27 cellular contexts compared by ENCODE assay signal in the genomic region with DNA sequence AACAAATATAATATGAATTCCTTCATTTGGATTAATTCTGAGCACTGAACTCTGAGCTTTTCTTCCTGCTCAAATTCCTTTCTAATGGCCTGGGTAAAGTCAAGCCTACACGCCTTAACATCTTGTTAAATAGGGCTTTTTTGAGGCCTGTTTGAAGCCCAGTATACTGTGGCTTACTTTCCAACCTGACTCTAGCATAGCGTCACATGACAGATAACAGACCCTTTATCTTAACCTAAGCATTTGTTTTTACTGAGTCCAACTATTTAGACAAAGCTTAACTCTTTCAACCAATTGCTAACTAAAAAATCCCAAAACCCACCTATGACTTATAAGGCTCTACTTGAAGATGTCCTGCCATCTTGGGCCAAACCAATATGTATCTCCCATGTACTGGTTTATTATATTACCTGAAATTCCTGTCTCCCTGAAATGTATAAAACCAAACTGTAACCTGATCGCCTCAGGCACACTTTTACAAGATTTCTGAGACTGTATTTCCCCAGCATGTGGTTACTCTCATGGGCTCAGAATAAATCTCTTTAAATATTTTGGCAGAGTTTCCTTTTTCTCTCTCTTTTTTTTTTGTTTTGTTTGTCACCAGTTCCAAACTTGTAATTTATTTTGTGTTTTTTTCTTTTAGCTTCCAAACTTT.
DNase-seq lines count a peak whose midpoint lies in the region; ATAC-seq and TF ChIP-seq lines count a peak whose summit lies in the region.
"Had no signal": no experiment of that assay in that cellular context is flagged by ENCODE, and none has a peak within 500 bp of the region (broad histone marks: within the 10 kb centered on the region; RNA-seq: fewer than 3 reads in every experiment).

No MANE protein-coding gene starts in this region.

- TF ChIP-seq CTCF in A673 (conservative IDR thresholded peaks at IDR 0.05; ENCODE audit: low read depth, low read length) (no peak), HEK293 (tag by site-specific recombination; IDR thresholded peaks at IDR 0.05) (no peak), dorsolateral prefrontal cortex (IDR thresholded peaks at IDR 0.05 in 54 of 56, conservative IDR thresholded peaks at IDR 0.05 in 2 of 56; ENCODE audit: low read depth in 1 of 56, partially characterized antibody in 56 of 56) (no peak)

- H3K4me3 ChIP-seq in A673 (ENCODE audit: low read depth, low read length, poor library complexity, severe bottlenecking) = no peak overlapping the region
- no peak overlapping the region for H3K4me3 ChIP-seq in HEK293 (ENCODE audit: low read depth, low read length)
- H3K4me3 ChIP-seq in dorsolateral prefrontal cortex = no peak overlapping the region
- H3K4me3 ChIP-seq: A549; BLaER1 treated with 17β-estradiol and CSF1 and Interleukin-3, amounts not matched to agents 10 nM and 100 nM; heart right ventricle had no signal

- CTCF ChIA-PET in A673 (lab: Charles Lee) = no interaction called here
- CTCF ChIA-PET in HEK293 (lab: Yijun Ruan, JAX) = no interaction called here

- peak; percentile 17 for DNase-seq in A673 (ENCODE audit: low spot score)
- peak; percentile 36 for DNase-seq in OCI-M1 (lab: John Stamatoyannopoulos, UW)
- DNase-seq in epithelial cell of prostate (ENCODE audit: low read depth, low spot score) = peak; percentile 26
- no peak for DNase-seq in dorsolateral prefrontal cortex
- DNase-seq in occipital lobe (lab: John Stamatoyannopoulos, UW) = no peak
- DNase-seq in NCI-H774 (lab: John Stamatoyannopoulos, UW) = no peak
- DNase-seq: activated CD4-positive, alpha-beta T cell treated with anti-CD3 and anti-CD28 coated beads, Interleukin-2, amount 50 U/mL, for 4 hours; activated CD8-positive, alpha-beta memory T cell treated with anti-CD3 and anti-CD28 coated beads, Interleukin-2, amount 50 U/mL, for 48 hours; anterior cingulate cortex; EL; heart right ventricle; left cardiac atrium; mesenchymal stem cell; MV-4-11; NCI-H1694; NCI-H345; Right ventricle myocardium superior; stimulated activated CD4-positive, alpha-beta T cell treated with anti-CD3 and anti-CD28 coated beads, Interleukin-2, amount 100 ng/mL, for 48 hours; substantia nigra; T-helper 9 cell had no signal

- ATAC-seq in GM19467 (IDR thresholded peaks at IDR 0.05; ENCODE audit: unreplicated experiment) = no peak
- ATAC-seq: A549; activated T-helper 17 cell treated with anti-CD3 and anti-CD28 coated beads, Interleukin-2, amount 50 U/mL, for 72 hours; HCT116; heart right ventricle; left cardiac atrium; stimulated activated effector memory CD8-positive, alpha-beta T cell treated with anti-CD3 and anti-CD28 coated beads, Interleukin-12 subunit alpha, Interleukin-12 subunit beta, amount 100 ng/mL, for 72 hours had no signal

- intact Hi-C loops in A673 (cut with micrococcal nuclease; ENCODE audit: unreplicated experiment) = no loop called here
- intact Hi-C loops in dorsolateral prefrontal cortex (cut with DNase I) = no loop called here

- BruUV-seq in A673 (replicated peaks; lab: Mats Ljungman, UMichigan) = no TSS peak

- H3K9me3 ChIP-seq in A673 (ENCODE audit: low read depth, low read length, poor library complexity, severe bottlenecking) (no peaks in the 10 kb centered on the region), HEK293 (ENCODE audit: control insufficient read depth, insufficient read depth, low read depth, low read length) (no peaks in the 10 kb centered on the region)
- H3K9me3 ChIP-seq: A549; BLaER1 treated with 17β-estradiol and CSF1 and Interleukin-3, amounts not matched to agents 10 nM and 100 nM; heart right ventricle had no signal

- POLR2A ChIA-PET in A673 (lab: Charles Lee; ENCODE audit: low non-redundant PET) (no interaction called here), HEK293 (lab: Yijun Ruan, JAX) (no interaction called here)

- no peaks in the 10 kb centered on the region for H3K36me3 ChIP-seq in A673 (ENCODE audit: insufficient read depth, low read length, poor library complexity, severe bottlenecking)
- no peaks in the 10 kb centered on the region for H3K36me3 ChIP-seq in HEK293 (ENCODE audit: control insufficient read depth in 2 of 2, insufficient read depth in 1 of 2, low read length in 2 of 2)
- H3K36me3 ChIP-seq: BLaER1 treated with 17β-estradiol and CSF1 and Interleukin-3, amounts not matched to agents 10 nM and 100 nM; heart right ventricle had no signal

- H3K4me1 ChIP-seq in A673 (ENCODE audit: insufficient read depth, low read length, poor library complexity, severe bottlenecking) (no peaks in the 10 kb centered on the region), HEK293 (ENCODE audit: control insufficient read depth, insufficient read depth, low read length) (peaks cover 3% of the 10 kb centered on the region)
- H3K4me1 ChIP-seq: A549, heart right ventricle had no signal

- H3K27me3 ChIP-seq in A673 (replicated peaks; ENCODE audit: insufficient read depth, low read depth, low read length, poor library complexity) = no peaks in the 10 kb centered on the region
- no peaks in the 10 kb centered on the region for H3K27me3 ChIP-seq in dorsolateral prefrontal cortex
- H3K27me3 ChIP-seq: BLaER1 treated with 17β-estradiol and CSF1 and Interleukin-3, amounts not matched to agents 10 nM and 100 nM; heart right ventricle had no signal

- H3K27ac ChIP-seq in A673 (ENCODE audit: low read depth, low read length, poor library complexity, severe bottlenecking) (no peak overlapping the region), HEK293 (ENCODE audit: extremely low read depth, low read depth, low read length) (no peak overlapping the region), epithelial cell of prostate (no peak overlapping the region), dorsolateral prefrontal cortex (no peak overlapping the region)
- H3K27ac ChIP-seq: A549; BLaER1 treated with 17β-estradiol and CSF1 and Interleukin-3, amounts not matched to agents 10 nM and 100 nM; heart right ventricle had no signal

TF ChIP-seq in HEK293, 187 proteins besides CTCF, POLR2A, EP300 and RAD21 (continues in another document):
- no peak for TF ChIP-seq ZNF174 (tag by site-specific recombination; IDR thresholded peaks at IDR 0.05)
- TF ChIP-seq ZNF843 (tag by site-specific recombination; IDR thresholded peaks at IDR 0.05) = 0 out of 2 replicates have a peak, but pooled peaks have one; percentile 45
- TF ChIP-seq ZSCAN23 (tag by site-specific recombination; IDR thresholded peaks at IDR 0.05) = no peak
- no peak for TF ChIP-seq ZNF558 (tag by site-specific recombination; IDR thresholded peaks at IDR 0.05)
- TF ChIP-seq PRDM6 (tag by site-specific recombination; IDR thresholded peaks at IDR 0.05) = 0 out of 2 replicates have a peak, but pooled peaks have one; percentile 53
- peak; percentile 81 for TF ChIP-seq FEZF1 (tag by site-specific recombination; IDR thresholded peaks at IDR 0.05)
- TF ChIP-seq ZNF416 (tag by site-specific recombination; IDR thresholded peaks at IDR 0.05) = no peak
- no peak for TF ChIP-seq WT1 (tag by site-specific recombination; IDR thresholded peaks at IDR 0.05)
- 0 out of 2 replicates have a peak, but pooled peaks have one; percentile 5 for TF ChIP-seq ATF2 (tag by site-specific recombination; IDR thresholded peaks at IDR 0.05; ENCODE audit: low read depth)
- TF ChIP-seq SALL2 (tag by site-specific recombination; IDR thresholded peaks at IDR 0.05; ENCODE audit: borderline replicate concordance) = no peak
- TF ChIP-seq TRIM28 (IDR thresholded peaks at IDR 0.05; ENCODE audit: borderline replicate concordance, low read length) = peak; percentile 52; the same call in 1 of the 2 replicates

Comparison
In these comparisons a context has a peak if more than half of its experiments do, and no peak if none do; other contexts are left out.
1. DNase-seq: peak in A673 (single experiment), OCI-M1 (single experiment) and epithelial cell of prostate (single experiment); none in dorsolateral prefrontal cortex (0 of 10), occipital lobe (single experiment) and NCI-H774 (single experiment).